Comparison of ENCODE assay signal across 37 cellular contexts in the genomic region with DNA sequence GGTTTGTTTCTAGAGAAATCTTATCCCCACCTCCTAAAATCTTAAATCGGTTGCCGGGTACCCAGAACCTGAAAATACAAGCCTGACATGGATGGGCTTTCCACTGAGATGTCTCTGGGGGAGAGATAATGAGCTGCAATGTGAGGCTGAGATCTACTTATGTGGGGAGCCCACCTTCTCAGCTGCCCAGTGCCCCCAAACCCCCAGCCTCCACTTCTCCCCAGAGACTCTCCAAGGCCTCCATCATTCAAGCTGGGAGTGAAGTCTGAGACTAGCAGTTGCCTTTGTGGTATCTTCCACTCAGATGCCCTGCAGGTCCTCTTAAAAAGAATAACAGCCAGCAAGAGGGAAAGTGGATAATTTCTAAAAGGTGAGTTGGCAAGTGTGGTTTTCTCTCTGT. TPM values are rescaled to one million over a fixed set of nuclear protein-coding genes. Genes with fewer than 3 reads are reported as not detected.
"Had no signal": no experiment of that assay in that cellular context is flagged by ENCODE, and none has a peak within 500 bp of the region (broad histone marks: within the 10 kb centered on the region; RNA-seq: fewer than 3 reads in every experiment).

No MANE protein-coding gene starts in this region.

- H3K9me3 ChIP-seq: adrenal gland had no signal

- H3K27me3 ChIP-seq: ascending aorta, body of pancreas, brain microvascular endothelial cell, cardiac muscle cell had no signal

- DNase-seq: activated effector memory CD4-positive, alpha-beta T cell treated with anti-CD3 and anti-CD28 coated beads, Interleukin-2, amount 50 U/mL, for 16 hours; activated effector memory CD4-positive, alpha-beta T cell treated with Interleukin-2 at 50 U/mL for 16 hours; activated gamma-delta T cell; activated gamma-delta T cell treated with Interleukin-2 at 50 U/mL for 16 hours; activated naive CD4-positive, alpha-beta T cell; activated naive CD4-positive, alpha-beta T cell treated with anti-CD3 and anti-CD28 coated beads, Interleukin-2, amount 50 U/mL, for 16 hours; activated naive CD4-positive, alpha-beta T cell treated with Interleukin-2 at 50 U/mL for 16 hours; activated naive CD8-positive, alpha-beta T cell treated with anti-CD3 and anti-CD28 coated beads for 36 hours; activated naive CD8-positive, alpha-beta T cell treated with anti-CD3 and anti-CD28 coated beads, Interleukin-2, amount 10 ng/mL, durations not matched to agents 7 days and 5 days; activated naive CD8-positive, alpha-beta T cell treated with anti-CD3 and anti-CD28 coated beads, Interleukin-2, amount 50 U/mL, for 24 hours; activated T-cell treated with anti-CD3 and anti-CD28 coated beads, Interleukin-2, amount 50 U/mL, for 1 hour; activated T-cell treated with anti-CD3 and anti-CD28 coated beads, Interleukin-2, amount 50 U/mL, for 4 hours; activated T-cell treated with anti-CD3 and anti-CD28 coated beads, Interleukin-2, amount 50 U/mL, for 48 hours; activated T-cell treated with anti-CD3 and anti-CD28 coated beads, Interleukin-2, amount 50 U/mL, for 72 hours; adrenal gland; amniotic stem cell; amygdala; anterior cingulate cortex; aorta; body of pancreas; brain microvascular endothelial cell; caudate nucleus; central memory CD4-positive, alpha-beta T cell; cerebellar nuclear complex had no signal

- H3K27ac ChIP-seq: adrenal gland, ascending aorta, body of pancreas, brain microvascular endothelial cell, breast epithelium, cardiac muscle cell had no signal

- ATAC-seq: activated naive CD4-positive, alpha-beta T cell treated with anti-CD3 and anti-CD28 coated beads, Interleukin-2, amount 50 U/mL, for 72 hours; activated naive CD8-positive, alpha-beta T cell treated with anti-CD3 and anti-CD28 coated beads, Interleukin-2, amount 50 U/mL, for 24 hours; activated T-cell treated with anti-CD3 and anti-CD28 coated beads, Interleukin-2, amount 50 U/mL, for 4 hours; activated T-cell treated with anti-CD3 and anti-CD28 coated beads, Interleukin-2, amount 50 U/mL, for 72 hours; activated T-helper 17 cell treated with anti-CD3 and anti-CD28 coated beads, Interleukin-2, amount 50 U/mL, for 72 hours; body of pancreas had no signal

- H3K4me1 ChIP-seq: adrenal gland, breast epithelium had no signal

- H3K36me3 ChIP-seq: adrenal gland, ascending aorta, brain microvascular endothelial cell, breast epithelium, cardiac muscle cell had no signal

- H3K4me3 ChIP-seq: adrenal gland, ascending aorta, body of pancreas, breast epithelium, cardiac muscle cell had no signal

RNA-seq across cellular contexts. Expression of gene ACTRT2, which starts 11.7 kb away (rescaled TPM):
- total RNA-seq: activated naive CD4-positive, alpha-beta T cell treated with anti-CD3 and anti-CD28 coated beads for 36 hours; activated naive CD4-positive, alpha-beta T cell treated with anti-CD3 and anti-CD28 coated beads, Interleukin-2, amount 50 U/mL, for 72 hours; activated naive CD8-positive, alpha-beta T cell treated with anti-CD3 and anti-CD28 coated beads for 36 hours; activated naive CD8-positive, alpha-beta T cell treated with anti-CD3 and anti-CD28 coated beads, Interleukin-2, amount 10 ng/mL, durations not matched to agents 7 days and 5 days; activated T-cell treated with anti-CD3 and anti-CD28 coated beads, Interleukin-2, amount 50 U/mL, for 4 hours; activated T-cell treated with anti-CD3 and anti-CD28 coated beads, Interleukin-2, amount 50 U/mL, for 72 hours; activated T-helper 1 cell treated with anti-CD3 and anti-CD28 coated beads, Interleukin-12 subunit alpha, Interleukin-12 subunit beta, Interleukin-2, Interleukin-4 antibody, amounts not matched to agents 30 ng/mL and 10 ng/mL and 1 ng/mL, durations not matched to agents 14 hours and 24 hours and 36 hours; activated T-helper 17 cell treated with anti-CD3 and anti-CD28 coated beads, Interleukin-2, amount 50 U/mL, for 72 hours; activated T-helper 2 cell treated with anti-CD3 and anti-CD28 coated beads, Interferon-gamma antibody, Interleukin-2, Interleukin-4, amounts not matched to agents 10 μg/mL and 5 μg/mL and 100 μg/mL, durations not matched to agents 14 hours and 24 hours and 36 hours; adrenal gland; aorta; ascending aorta; astrocyte; body of pancreas; breast epithelium; bronchial epithelial cell; cardiac muscle cell; cerebellum; chondrocyte had no signal
- polyA plus RNA-seq: adipose tissue, adrenal gland, aorta, cardiac muscle cell had no signal

RNA-seq across cellular contexts. Expression of gene PRDM16, which starts 59.4 kb away (rescaled TPM):
- total RNA-seq: activated naive CD8-positive, alpha-beta T cell treated with anti-CD3 and anti-CD28 coated beads, Interleukin-2, amount 10 ng/mL, durations not matched to agents 7 days and 5 days; activated T-helper 1 cell treated with anti-CD3 and anti-CD28 coated beads, Interleukin-12 subunit alpha, Interleukin-12 subunit beta, Interleukin-2, Interleukin-4 antibody, amounts not matched to agents 30 ng/mL and 10 ng/mL and 1 ng/mL, durations not matched to agents 14 hours and 24 hours and 36 hours; activated T-helper 17 cell treated with anti-CD3 and anti-CD28 coated beads, Interleukin-2, amount 50 U/mL, for 72 hours; activated T-helper 2 cell treated with anti-CD3 and anti-CD28 coated beads, Interferon-gamma antibody, Interleukin-2, Interleukin-4, amounts not matched to agents 10 μg/mL and 5 μg/mL and 100 μg/mL, durations not matched to agents 14 hours and 24 hours and 36 hours had no signal
